Comparison of ENCODE assay signal across 15 cellular contexts in genomic region chr5:179191506-179192184, GRCh38.
"Had no signal": no experiment of that assay in that cellular context is flagged by ENCODE, and none has a peak within 500 bp of the region (broad histone marks: within the 10 kb centered on the region; RNA-seq: fewer than 3 reads in every experiment).

No MANE protein-coding gene starts in this region.

- H3K27ac ChIP-seq: adrenal gland, foreskin keratinocyte, testis, uterus had no signal

- H3K36me3 ChIP-seq: adrenal gland, uterus had no signal

- DNase-seq: activated CD4-positive, alpha-beta memory T cell treated with anti-CD3 and anti-CD28 coated beads, Interleukin-2, amount 10 ng/mL, durations not matched to agents 7 days and 5 days; activated CD4-positive, alpha-beta T cell treated with anti-CD3 and anti-CD28 coated beads, Interleukin-2, amount 10 ng/mL, durations not matched to agents 24 days and 14 days; activated gamma-delta T cell; activated naive CD4-positive, alpha-beta T cell treated with anti-CD3 and anti-CD28 coated beads, Interleukin-2, amount 50 U/mL, for 16 hours; central memory CD4-positive, alpha-beta T cell; effector memory CD4-positive, alpha-beta T cell; foreskin keratinocyte; stimulated activated CD4-positive, alpha-beta T cell treated with anti-CD3 and anti-CD28 coated beads, Interleukin-4, amount 100 ng/mL, for 1 hour; stimulated activated naive CD4-positive, alpha-beta T cell; T-helper 9 cell; testis; trophoblast cell; uterus had no signal

- H3K27me3 ChIP-seq: adrenal gland, foreskin keratinocyte, testis, uterus had no signal

- ATAC-seq: foreskin keratinocyte; natural killer cell treated with Interleukin-12 subunit alpha and Interleukin-12 subunit beta and Interleukin-15 and Interleukin-18, amount 100 ng/mL, for 72 hours had no signal

- H3K4me3 ChIP-seq: adrenal gland, testis, uterus had no signal

- H3K4me1 ChIP-seq: adrenal gland, foreskin keratinocyte, uterus had no signal

- H3K9me3 ChIP-seq: adrenal gland, testis, uterus had no signal
